In genomic region chr10:99358101-99358500, GRCh38 we compare ENCODE assay signal across 18 cellular contexts. TPM values are rescaled to one million over a fixed set of nuclear protein-coding genes. Genes with fewer than 3 reads are reported as not detected.
"Had no signal": no experiment of that assay in that cellular context is flagged by ENCODE, and none has a peak within 500 bp of the region (broad histone marks: within the 10 kb centered on the region; RNA-seq: fewer than 3 reads in every experiment).

No MANE protein-coding gene starts in this region.

- H3K9me3 Mint-ChIP-seq: activated CD8-positive, alpha-beta T cell treated with anti-CD3 and anti-CD28 coated beads for 36 hours; naive thymus-derived CD8-positive, alpha-beta T cell; T-cell; type B pancreatic cell had no signal

- DNase-seq: activated CD4-positive, alpha-beta T cell treated with anti-CD3 and anti-CD28 coated beads for 4 hours; activated CD8-positive, alpha-beta memory T cell treated with anti-CD3 and anti-CD28 coated beads, Interleukin-2, amount 50 U/mL, for 4 hours; activated CD8-positive, alpha-beta T cell treated with anti-CD3 and anti-CD28 coated beads for 36 hours; activated naive CD4-positive, alpha-beta T cell; esophagus squamous epithelium; foreskin fibroblast; mucosa of descending colon; naive thymus-derived CD8-positive, alpha-beta T cell; sigmoid colon; stimulated activated CD4-positive, alpha-beta T cell treated with anti-CD3 and anti-CD28 coated beads, Interleukin-2, amount 100 ng/mL, for 24 hours; stimulated activated naive CD4-positive, alpha-beta T cell; T-cell; WERI-Rb-1 had no signal

- H3K4me3 Mint-ChIP-seq: activated CD8-positive, alpha-beta T cell treated with anti-CD3 and anti-CD28 coated beads for 36 hours; naive thymus-derived CD8-positive, alpha-beta T cell; T-cell; type B pancreatic cell had no signal

- H3K27me3 ChIP-seq: ascending aorta, cardiac muscle cell, esophagus squamous epithelium, sigmoid colon had no signal

- H3K9me3 ChIP-seq: ascending aorta, esophagus squamous epithelium, mucosa of descending colon, sigmoid colon had no signal

- H3K4me1 Mint-ChIP-seq: naive thymus-derived CD8-positive, alpha-beta T cell; T-cell had no signal

- H3K27ac Mint-ChIP-seq: activated CD8-positive, alpha-beta T cell treated with anti-CD3 and anti-CD28 coated beads for 36 hours; naive thymus-derived CD8-positive, alpha-beta T cell; T-cell; type B pancreatic cell had no signal

- ATAC-seq: activated CD8-positive, alpha-beta T cell treated with anti-CD3 and anti-CD28 coated beads for 36 hours; mucosa of descending colon; naive thymus-derived CD8-positive, alpha-beta T cell; T-cell had no signal

- H3K36me3 Mint-ChIP-seq: naive thymus-derived CD8-positive, alpha-beta T cell; T-cell; type B pancreatic cell had no signal

- H3K4me3 ChIP-seq: ascending aorta, cardiac muscle cell, esophagus squamous epithelium, mucosa of descending colon, sigmoid colon had no signal

- FAIRE-seq: colon had no signal

- H3K27ac ChIP-seq: ascending aorta, cardiac muscle cell, esophagus squamous epithelium, sigmoid colon, WERI-Rb-1 had no signal

- H3K4me1 ChIP-seq: ascending aorta, esophagus squamous epithelium, sigmoid colon had no signal

- H3K36me3 ChIP-seq: ascending aorta, cardiac muscle cell, sigmoid colon, WERI-Rb-1 had no signal

RNA-seq across cellular contexts. Expression of gene CNNM1, which starts 28.9 kb away (rescaled TPM):
- total RNA-seq: ascending aorta, lung microvascular endothelial cell had no signal
